ENCODE assay signal across 11 cellular contexts in the genomic region with DNA sequence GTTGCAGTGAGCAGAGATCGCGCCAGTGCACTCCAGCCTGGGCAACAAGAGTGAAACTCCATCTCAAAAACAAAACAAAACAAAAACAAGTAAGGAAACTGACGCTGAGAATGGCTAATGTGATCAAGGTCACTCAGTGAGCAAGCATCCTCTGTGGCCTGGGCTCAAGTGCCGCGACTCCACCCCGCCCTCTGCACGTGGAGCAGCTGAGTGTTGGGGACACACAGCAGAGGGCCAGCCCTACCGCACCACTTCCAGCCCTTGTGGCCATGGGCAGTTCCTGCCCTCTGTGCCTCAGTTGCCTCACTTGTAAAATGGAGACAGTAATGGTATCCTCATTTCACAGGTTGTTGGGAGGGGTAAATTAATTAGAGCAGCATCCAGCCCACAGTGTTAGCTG. TPM values are rescaled to one million over a fixed set of nuclear protein-coding genes. Genes with fewer than 3 reads are reported as not detected.
"Had no signal": no experiment of that assay in that cellular context is flagged by ENCODE, and none has a peak within 500 bp of the region (broad histone marks: within the 10 kb centered on the region; RNA-seq: fewer than 3 reads in every experiment).

No MANE protein-coding gene starts in this region.

- H3K36me3 ChIP-seq: HAP-1 had no signal

- ATAC-seq: HCT116 had no signal

- H3K9me3 ChIP-seq: HAP-1 had no signal

- H3K4me2 ChIP-seq: KMS-11 had no signal

- DNase-seq: GM23248, GOT3, H7, HFFc6, KBM-7 had no signal

- H3K9ac ChIP-seq: GM23248, KMS-11 had no signal

- H3K4me3 ChIP-seq: GM23248, HAP-1 had no signal

- H3K27ac ChIP-seq: GM23248, KMS-11 had no signal

- H2AFZ ChIP-seq: GM23248 had no signal

RNA-seq across cellular contexts. Expression of a gene that starts 21.0 kb away (rescaled TPM):
- total RNA-seq: GM23248, H4, H7, HFFc6, HT-29 had no signal
- polyA plus RNA-seq: GM23248, IgD-negative memory B cell had no signal
